In genomic region chr16:66238696-66239095, GRCh38 we compare ENCODE assay signal across 28 cellular contexts.
"Had no signal": no experiment of that assay in that cellular context is flagged by ENCODE, and none has a peak within 500 bp of the region (broad histone marks: within the 10 kb centered on the region; RNA-seq: fewer than 3 reads in every experiment).

No MANE protein-coding gene starts in this region.

- H3K27me3 ChIP-seq: left lung, pancreas, transverse colon, upper lobe of left lung, vagina had no signal

- H3K9me3 ChIP-seq: lower lobe of right lung, pancreas, prostate gland, transverse colon, vagina had no signal

- H3K4me2 ChIP-seq: smooth muscle cell had no signal

- H3K27ac ChIP-seq: left lung, lower lobe of right lung, pancreas, prostate gland, transverse colon, upper lobe of left lung, vagina had no signal

- H3K4me1 ChIP-seq: left lung, lower lobe of right lung, pancreas, prostate gland, transverse colon, upper lobe of left lung, vagina had no signal

- H3K36me3 ChIP-seq: left lung, lower lobe of right lung, pancreas, prostate gland, transverse colon, upper lobe of left lung, vagina had no signal

- ATAC-seq: left colon; left lung; lower lobe of right lung; naive thymus-derived CD8-positive, alpha-beta T cell; pancreas; right cardiac atrium; sciatic nerve; stimulated activated memory B cell treated with anti-CD40 and anti-IgM and Interleukin-4, amounts not matched to agents 10 μg/mL and 1 μg/mL and 100 μg/mL, for 72 hours; stimulated activated naive CD8-positive, alpha-beta T cell treated with anti-CD3 and anti-CD28 coated beads, Interleukin-15, amount 100 ng/mL, for 72 hours had no signal

- H3K4me3 ChIP-seq: left lung, lower lobe of right lung, pancreas, prostate gland, smooth muscle cell, transverse colon, upper lobe of left lung, vagina had no signal

- DNase-seq: hypothalamus; immature natural killer cell; kidney; left colon; left lung; lower lobe of right lung; mammary epithelial cell; mesenchymal stem cell; naive thymus-derived CD8-positive, alpha-beta T cell; nucleus accumbens; pancreas; posterior cingulate gyrus; retina; right cardiac atrium; stimulated activated CD4-positive, alpha-beta T cell treated with anti-CD3 and anti-CD28 coated beads, Interleukin-1b, Interleukin-23, amount 100 ng/mL, for 48 hours; stimulated activated CD4-positive, alpha-beta T cell treated with anti-CD3 and anti-CD28 coated beads, Interleukin-2, amount 100 ng/mL, for 48 hours; stimulated activated CD4-positive, alpha-beta T cell treated with anti-CD3 and anti-CD28 coated beads, Interleukin-4, amount 100 ng/mL, for 4 hours; stimulated activated CD8-positive, alpha-beta memory T cell treated with anti-CD3 and anti-CD28 coated beads, Interleukin-4, amount 100 ng/mL, for 48 hours; stimulated activated naive CD4-positive, alpha-beta T cell treated with Interleukin-2 at 50 U/mL for 16 hours; stimulated activated naive CD8-positive, alpha-beta T cell treated with anti-CD3 and anti-CD28 coated beads, Interleukin-15, amount 100 ng/mL, for 72 hours; substantia nigra; transverse colon; upper lobe of left lung had no signal
